ENCODE assay signal across 16 cellular contexts in the genomic region with DNA sequence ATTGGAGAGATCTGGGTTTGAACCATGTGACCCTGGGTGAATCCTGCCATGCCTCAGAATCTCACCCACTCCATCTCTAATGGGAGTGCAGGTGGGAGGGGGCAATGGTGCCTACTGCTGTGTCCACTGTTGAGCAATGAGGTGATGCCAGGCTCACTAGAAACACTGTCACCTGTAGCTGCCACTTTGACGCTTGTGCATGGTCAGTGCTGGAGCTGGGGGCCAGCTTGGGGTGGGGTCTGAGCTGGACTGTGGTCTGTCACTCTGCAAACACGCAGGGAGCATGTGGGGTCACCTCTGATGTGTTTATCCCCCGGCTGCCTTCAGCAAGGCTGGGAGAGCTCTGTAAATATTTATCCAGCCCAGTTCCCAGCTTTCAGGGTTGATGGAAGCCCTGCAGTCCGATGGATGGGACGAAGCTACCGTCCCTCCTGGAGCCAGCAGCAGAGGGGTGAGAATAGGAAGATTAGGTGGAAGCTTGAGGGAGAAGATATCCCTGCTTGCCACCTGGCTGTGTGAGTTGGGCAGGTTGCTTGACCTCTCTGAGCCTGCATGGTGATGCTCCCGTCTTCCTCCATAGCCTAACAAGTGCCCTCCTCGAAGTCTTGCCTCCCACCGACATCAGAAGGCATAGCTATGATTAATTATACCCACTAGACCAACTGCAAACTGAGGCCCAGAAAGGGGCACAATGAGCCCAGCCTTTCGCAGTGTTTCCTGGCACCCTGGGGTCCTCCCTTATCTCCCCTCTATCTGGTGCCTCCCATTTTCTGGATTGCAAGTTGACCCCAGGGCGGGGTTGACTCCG. TPM values are rescaled to one million over a fixed set of nuclear protein-coding genes. Genes with fewer than 3 reads are reported as not detected.
DNase-seq lines count a peak whose midpoint lies in the region; ATAC-seq and TF ChIP-seq lines count a peak whose summit lies in the region.
"Had no signal": no experiment of that assay in that cellular context is flagged by ENCODE, and none has a peak within 500 bp of the region (broad histone marks: within the 10 kb centered on the region; RNA-seq: fewer than 3 reads in every experiment).

No MANE protein-coding gene starts in this region.

- POLR2A ChIA-PET in WTC11 (lab: Charles Lee), result interaction anchor here (1.2 kb wide), 1 partner anchor 83 kb away, joined by 3 read pairs; the partner anchor contains the start of gene SLC2A11

- peaks cover 15 to 91% (median 85%) of the 10 kb centered on the region in 10 experiments for H3K4me1 ChIP-seq in BLaER1 treated with 17β-estradiol and CSF1 and Interleukin-3, amounts not matched to agents 10 nM and 100 nM
- no peaks in the 10 kb centered on the region for H3K4me1 ChIP-seq in uterus
- H3K4me1 ChIP-seq: parathyroid adenoma had no signal

- H3K4me3 Mint-ChIP-seq in WTC11 (peak overlapping the region; percentile 23; the same call in 1 of the 2 replicates), neural crest cell (peak overlapping the region; percentile 73)

- H3K27me3 Mint-ChIP-seq in WTC11 (ENCODE audit: low read depth), result peaks cover 34% of the 10 kb centered on the region
- peaks cover 10% of the 10 kb centered on the region for H3K27me3 Mint-ChIP-seq in neural crest cell (ENCODE audit: low read depth)
- H3K27me3 Mint-ChIP-seq: stimulated activated naive CD8-positive, alpha-beta T cell treated with anti-CD3 and anti-CD28 coated beads, Interleukin-15, Interleukin-2, amounts not matched to agents 100 ng/mL and 50 ng/mL, for 24 hours had no signal

- no peak for ATAC-seq in WTC11
- ATAC-seq in HG02588 (IDR thresholded peaks at IDR 0.05; ENCODE audit: unreplicated experiment), result no peak
- ATAC-seq: activated naive CD4-positive, alpha-beta T cell treated with anti-CD3 and anti-CD28 coated beads, Interleukin-2, amount 50 U/mL, for 72 hours had no signal

- peaks cover 0 to 7% (median 0%) of the 10 kb centered on the region in 11 experiments; a peak in 3 of 22 replicates for H4K20me1 ChIP-seq in BLaER1 treated with 17β-estradiol and CSF1 and Interleukin-3, amounts not matched to agents 10 nM and 100 nM

- peak overlapping the region in 4 of 11 experiments; percentile 44 to 88 (median 86); a peak in 6 of 22 replicates for H3K9ac ChIP-seq in BLaER1 treated with 17β-estradiol and CSF1 and Interleukin-3, amounts not matched to agents 10 nM and 100 nM
- H3K9ac ChIP-seq: parathyroid adenoma had no signal

- peak overlapping the region in 8 of 11 experiments; percentile 93 to 99 (median 97); a peak in 16 of 22 replicates for H3K4me2 ChIP-seq in BLaER1 treated with 17β-estradiol and CSF1 and Interleukin-3, amounts not matched to agents 10 nM and 100 nM

- H3K27ac Mint-ChIP-seq in WTC11 (no peak overlapping the region), neural crest cell (ENCODE audit: unreplicated experiment) (no peak overlapping the region)
- H3K27ac Mint-ChIP-seq: activated naive CD4-positive, alpha-beta T cell treated with anti-CD3 and anti-CD28 coated beads, Interleukin-2, amount 50 U/mL, for 72 hours; stimulated activated naive CD8-positive, alpha-beta T cell treated with anti-CD3 and anti-CD28 coated beads, Interleukin-15, Interleukin-2, amounts not matched to agents 100 ng/mL and 50 ng/mL, for 24 hours had no signal

- H3K9me3 ChIP-seq in BLaER1 treated with 17β-estradiol and CSF1 and Interleukin-3, amounts not matched to agents 10 nM and 100 nM (replicated peaks in 1 of 11), result no peaks in the 10 kb centered on the region
- H3K9me3 ChIP-seq in uterus, result no peaks in the 10 kb centered on the region
- H3K9me3 ChIP-seq: spleen had no signal

- peak overlapping the region in 3 of 11 experiments; percentile 3 to 68 (median 63); a peak in 4 of 22 replicates for H3K27ac ChIP-seq in BLaER1 treated with 17β-estradiol and CSF1 and Interleukin-3, amounts not matched to agents 10 nM and 100 nM
- no peak overlapping the region for H3K27ac ChIP-seq in uterus
- H3K27ac ChIP-seq: parathyroid adenoma, spleen had no signal

- H3K9me3 Mint-ChIP-seq in WTC11 (no peaks in the 10 kb centered on the region), neural crest cell (no peaks in the 10 kb centered on the region)
- H3K9me3 Mint-ChIP-seq: activated naive CD4-positive, alpha-beta T cell treated with anti-CD3 and anti-CD28 coated beads, Interleukin-2, amount 50 U/mL, for 72 hours; stimulated activated naive CD8-positive, alpha-beta T cell treated with anti-CD3 and anti-CD28 coated beads, Interleukin-15, Interleukin-2, amounts not matched to agents 100 ng/mL and 50 ng/mL, for 24 hours had no signal

- CTCF ChIA-PET in WTC11 (lab: Charles Lee), result interaction anchor here (1.2 to 1.9 kb wide), 3 partner anchors 14 to 83 kb away, joined by 3 to 10 read pairs (median 7); partner anchors contain the start of gene SLC2A11

- peaks cover 0 to 14% (median 4%) of the 10 kb centered on the region in 11 experiments; a peak in 7 of 22 replicates for H3K36me3 ChIP-seq in BLaER1 treated with 17β-estradiol and CSF1 and Interleukin-3, amounts not matched to agents 10 nM and 100 nM
- no peaks in the 10 kb centered on the region for H3K36me3 ChIP-seq in uterus
- H3K36me3 ChIP-seq: spleen had no signal

- intact Hi-C loops in uterus (cut with DNase I; ENCODE audit: low total_unique reads), result no loop called here

- H3K27me3 ChIP-seq in BLaER1 treated with 17β-estradiol and CSF1 and Interleukin-3, amounts not matched to agents 10 nM and 100 nM, result no peaks in the 10 kb centered on the region
- no peaks in the 10 kb centered on the region for H3K27me3 ChIP-seq in uterus

- peaks cover 30% of the 10 kb centered on the region for H3K4me1 Mint-ChIP-seq in WTC11
- peaks cover 21% of the 10 kb centered on the region for H3K4me1 Mint-ChIP-seq in neural crest cell

- no peaks in the 10 kb centered on the region for H3K36me3 Mint-ChIP-seq in WTC11
- no peaks in the 10 kb centered on the region for H3K36me3 Mint-ChIP-seq in neural crest cell (ENCODE audit: low read depth)
- H3K36me3 Mint-ChIP-seq: activated naive CD4-positive, alpha-beta T cell treated with anti-CD3 and anti-CD28 coated beads, Interleukin-2, amount 50 U/mL, for 72 hours had no signal

- 0 out of 20 replicates have a peak overlapping the region, but pooled peaks of 1 of the 10 experiments have one; percentile 67 for H3K4me3 ChIP-seq in BLaER1 treated with 17β-estradiol and CSF1 and Interleukin-3, amounts not matched to agents 10 nM and 100 nM
- H3K4me3 ChIP-seq in uterus, result no peak overlapping the region

- DNase-seq in WTC11 (ENCODE audit: low spot score), result no peak
- no peak for DNase-seq in neural crest cell (ENCODE audit: low read depth, low spot score)
- DNase-seq in uterus, result no peak
- no peak for DNase-seq in SKM-1 treated with dmso at 0.1 percent for 144 hours (lab: John Stamatoyannopoulos, UW; ENCODE audit: unreplicated experiment)
- DNase-seq: activated CD4-positive, alpha-beta T cell treated with anti-CD3 and anti-CD28 coated beads for 48 hours; hippocampal formation; kidney glomerular epithelial cell; NCI-H1930; NCI-H524; spleen had no signal

- TF ChIP-seq POLR2A in uterus (IDR thresholded peaks at IDR 0.05), result no peak

- TF ChIP-seq CTCF in WTC11 (IDR thresholded peaks at IDR 0.05), result no peak
- no peak for TF ChIP-seq CTCF in neural crest cell (conservative IDR thresholded peaks at IDR 0.05)
- no peak for TF ChIP-seq CTCF in uterus (IDR thresholded peaks at IDR 0.05)

TF ChIP-seq in WTC11, 78 proteins besides CTCF, POLR2A, EP300 and RAD21:
- no peak for TF ChIP-seq TCF7 (CRISPR knock-in tag; IDR thresholded peaks at IDR 0.05; ENCODE audit: low read depth)
- TF ChIP-seq MYBL2 (CRISPR knock-in tag; IDR thresholded peaks at IDR 0.05), result no peak
- peak; percentile 72 for TF ChIP-seq GABPB1 (CRISPR knock-in tag; IDR thresholded peaks at IDR 0.05)

RNA-seq across cellular contexts. Expression of gene MMP11, which starts 1.7 kb away (rescaled TPM):
- 14.5 to 16.5 TPM (median 16.2 TPM) in 3 replicates for total RNA-seq in WTC11 (2021)
- total RNA-seq in neural crest cell, result 10.8 and 11.2 TPM in 2 replicates
- 10 to 100 TPM in 1 of 4 donors, 1 to 10 TPM in 2, not detected in 1; 7.6 to 35.8 (median 8.7) TPM for total RNA-seq in uterus

RNA-seq across cellular contexts. Expression of gene CHCHD10, which starts 6.5 kb away (rescaled TPM):
- total RNA-seq in WTC11 (2021) (170 to 198 TPM (median 171 TPM) in 3 replicates), neural crest cell (35.8 and 38.8 TPM in 2 replicates), uterus (10 to 100 TPM in 1 of 4 donors, under 1 TPM in 1, not detected in 2; 0.88 to 21.0 TPM)

RNA-seq across cellular contexts. Expression of gene C22orf15, which starts 11.5 kb away (rescaled TPM):
- total RNA-seq in WTC11 (2021) (2.7 to 3.6 TPM (median 3.5 TPM) in 3 replicates), neural crest cell (0.41 and 0.79 TPM in 2 replicates), uterus (under 1 TPM in 2 of 4 donors, not detected in 2; 0.41 to 0.55 TPM)
- total RNA-seq: H4 had no signal

RNA-seq across cellular contexts. Expression of gene SMARCB1, which starts 12.4 kb away (rescaled TPM):
- total RNA-seq in WTC11 (2021) (135 to 149 TPM (median 146 TPM) in 3 replicates), neural crest cell (222 and 244 TPM in 2 replicates), uterus (10 to 100 TPM; 39.1 to 64.4 (median 51.6) TPM)

RNA-seq across cellular contexts. Expression of gene VPREB3, which starts 20.1 kb away (rescaled TPM):
- total RNA-seq in WTC11 (2021) (0.81 to 1.3 TPM (median 0.87 TPM) in 3 replicates), neural crest cell (not detected in 2 replicates), uterus (not detected)
- total RNA-seq: H4 had no signal
